ENCODE assay signal across 1 cellular context in the genomic region with DNA sequence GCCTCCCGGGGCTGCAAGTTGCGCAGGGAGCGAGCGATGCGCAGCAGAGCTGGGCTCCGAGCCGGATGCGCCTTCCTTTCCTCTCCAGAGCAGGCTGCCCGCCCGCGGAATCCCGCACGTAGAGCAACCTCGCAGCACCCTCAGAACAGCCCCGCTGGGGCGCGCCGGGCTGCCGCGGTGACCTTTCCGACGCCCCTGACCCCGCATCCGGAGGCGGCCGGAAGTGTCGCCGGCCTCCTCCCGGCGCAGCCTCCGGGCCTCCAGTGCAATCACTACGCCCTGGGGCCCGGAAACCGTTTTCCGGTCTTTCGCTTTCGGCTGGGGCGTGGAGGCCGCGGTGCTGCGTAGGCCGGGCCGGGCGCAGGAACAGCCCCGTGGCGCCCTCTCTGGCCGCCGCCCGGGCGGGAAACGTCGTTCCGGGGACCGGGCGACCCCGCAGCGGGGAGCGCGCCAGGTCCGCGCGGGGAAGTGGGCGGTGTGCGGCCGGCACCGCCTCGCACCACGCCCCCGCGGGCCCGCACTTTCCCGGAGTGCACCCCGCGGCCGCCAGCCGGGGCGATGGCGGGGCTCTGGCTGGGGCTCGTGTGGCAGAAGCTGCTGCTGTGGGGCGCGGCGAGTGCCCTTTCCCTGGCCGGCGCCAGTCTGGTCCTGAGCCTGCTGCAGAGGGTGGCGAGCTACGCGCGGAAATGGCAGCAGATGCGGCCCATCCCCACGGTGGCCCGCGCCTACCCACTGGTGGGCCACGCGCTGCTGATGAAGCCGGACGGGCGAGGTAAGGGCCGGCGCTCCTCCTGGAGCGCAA.
TF ChIP-seq lines count a peak whose summit lies in the region.

A gene (plus strand): TSS at position 302 of the 802 bp plus-strand sequence. CDS start 257 bp downstream, at position 559.

TF ChIP-seq in SK-N-SH treated with all-trans-retinoic acid at 6 μM for 48 hours, 23 proteins besides CTCF, POLR2A, EP300 and RAD21 (continued from another document):
- TF ChIP-seq, protein P1, sequence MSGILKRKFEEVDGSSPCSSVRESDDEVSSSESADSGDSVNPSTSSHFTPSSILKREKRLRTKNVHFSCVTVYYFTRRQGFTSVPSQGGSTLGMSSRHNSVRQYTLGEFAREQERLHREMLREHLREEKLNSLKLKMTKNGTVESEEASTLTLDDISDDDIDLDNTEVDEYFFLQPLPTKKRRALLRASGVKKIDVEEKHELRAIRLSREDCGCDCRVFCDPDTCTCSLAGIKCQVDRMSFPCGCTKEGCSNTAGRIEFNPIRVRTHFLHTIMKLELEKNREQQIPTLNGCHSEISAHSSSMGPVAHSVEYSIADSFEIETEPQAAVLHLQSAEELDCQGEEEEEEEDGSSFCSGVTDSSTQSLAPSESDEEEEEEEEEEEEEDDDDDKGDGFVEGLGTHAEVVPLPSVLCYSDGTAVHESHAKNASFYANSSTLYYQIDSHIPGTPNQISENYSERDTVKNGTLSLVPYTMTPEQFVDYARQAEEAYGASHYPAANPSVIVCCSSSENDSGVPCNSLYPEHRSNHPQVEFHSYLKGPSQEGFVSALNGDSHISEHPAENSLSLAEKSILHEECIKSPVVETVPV (CRISPR knock-in tag; IDR thresholded peaks at IDR 0.05): no peak
- TF ChIP-seq ESRRG (CRISPR knock-in tag; IDR thresholded peaks at IDR 0.05) (peak; percentile 74; the same call in 1 of the 2 replicates), ZC3H10 (CRISPR knock-in tag; IDR thresholded peaks at IDR 0.05) (no peak)
